ENCODE assay signal across 8 cellular contexts in the genomic region with DNA sequence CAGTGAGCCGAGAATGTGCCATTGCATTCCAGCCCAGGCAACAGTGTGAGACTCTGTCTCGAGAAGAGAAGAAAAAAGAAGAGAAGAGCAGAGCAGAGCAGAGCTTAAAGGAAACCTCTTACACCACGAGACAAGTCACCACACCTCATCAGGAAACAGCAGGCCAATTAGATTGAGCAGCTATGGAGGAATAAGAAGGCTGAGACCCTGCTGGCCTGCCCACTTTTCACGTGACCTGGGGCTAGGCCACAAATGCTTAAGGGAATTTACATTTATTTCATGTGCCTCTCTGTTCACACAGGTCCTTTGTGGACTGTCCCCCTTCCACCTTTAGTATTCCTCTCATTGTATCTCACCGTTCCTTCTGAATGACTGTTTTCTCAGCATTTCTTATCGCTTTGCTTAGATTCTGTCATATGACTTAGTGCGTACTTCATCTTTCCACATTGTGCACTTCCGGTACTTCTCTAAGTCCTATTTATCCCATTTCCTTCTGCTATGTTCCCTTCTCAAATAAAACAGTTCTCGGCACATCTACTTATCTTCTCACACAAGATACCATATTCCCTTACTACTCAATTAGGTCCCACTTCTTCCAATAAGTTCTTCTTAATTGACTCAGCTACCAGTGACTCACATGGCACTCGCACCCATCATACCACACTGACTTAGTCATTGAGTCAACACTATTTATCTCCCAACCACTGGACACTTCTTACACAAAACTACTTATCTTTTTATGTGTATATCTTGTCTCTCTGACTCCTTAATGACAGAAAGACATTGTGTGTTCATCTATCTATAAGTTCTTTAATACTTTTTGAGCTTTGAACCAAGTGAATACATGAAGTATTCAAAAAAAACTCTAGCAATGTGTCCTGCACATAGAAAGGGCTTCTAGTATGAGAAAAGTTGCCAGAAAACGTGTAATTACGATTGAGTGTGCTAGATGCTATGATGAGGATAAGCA. TPM values are rescaled to one million over a fixed set of nuclear protein-coding genes. Genes with fewer than 3 reads are reported as not detected.
DNase-seq lines count a peak whose midpoint lies in the region; ATAC-seq, FAIRE-seq and TF ChIP-seq lines count a peak whose summit lies in the region.

No MANE protein-coding gene starts in this region.

- H3K36me3 Mint-ChIP-seq in chondrocyte (ENCODE audit: low read depth) (peaks cover 1% of the 10 kb centered on the region), immature natural killer cell (peaks cover 0 to 7% (median 4%) of the 10 kb centered on the region in 3 donors)

- peak overlapping the region; percentile 89 for H3K27ac Mint-ChIP-seq in chondrocyte (ENCODE audit: unreplicated experiment)
- H3K27ac Mint-ChIP-seq in immature natural killer cell: peak overlapping the region in 2 of 6 donors; percentile 0 to 17

- POLR2A ChIA-PET in HEK293T (lab: Yijun Ruan, JAX): no interaction called here

- H2AK5ac ChIP-seq in trophoblast cell (ENCODE audit: low read length): no peak overlapping the region

- no peak overlapping the region for H2AFZ ChIP-seq in trophoblast cell (ENCODE audit: insufficient read depth, low read length, poor library complexity)

- no peak overlapping the region for H2BK5ac ChIP-seq in trophoblast cell (ENCODE audit: low read depth, low read length, poor library complexity)

- peak overlapping the region; percentile 47 for H3K27ac ChIP-seq in trophoblast cell (ENCODE audit: low read depth, low read length)

- H2BK120ac ChIP-seq in trophoblast cell (ENCODE audit: insufficient read depth, low read length, poor library complexity): no peak overlapping the region

- peaks cover 0 to 4% of the 10 kb centered on the region in 2 experiments for H3K4me1 ChIP-seq in trophoblast cell (ENCODE audit: control insufficient read depth in 1 of 2, insufficient read depth in 2 of 2, low read length in 2 of 2)

- no peaks in the 10 kb centered on the region for H3K27me3 ChIP-seq in trophoblast cell (ENCODE audit: insufficient read depth, low read length)

- no peak overlapping the region for H4K12ac ChIP-seq in trophoblast cell (ENCODE audit: low read depth, low read length)

- DNase-seq in RKO (ENCODE audit: low spot score) (peak; percentile 90), chondrocyte (ENCODE audit: low spot score) (no peak), trophoblast cell (peak; percentile 55 to 73), HEK293T (ENCODE audit: extremely low spot score) (no peak), immature natural killer cell (no peak), NCI-H1694 (lab: John Stamatoyannopoulos, UW) (no peak)

- peak overlapping the region; percentile 76 for H2BK12ac ChIP-seq in trophoblast cell (ENCODE audit: low read length)

- no peak overlapping the region for H3K18ac ChIP-seq in trophoblast cell (ENCODE audit: low read length)

- H3K9ac ChIP-seq in trophoblast cell (ENCODE audit: low read length): no peak overlapping the region

- peaks cover 4% of the 10 kb centered on the region for H3K79me1 ChIP-seq in trophoblast cell (ENCODE audit: low read length)

- no CpG with 5 or more reads among the region's 12 CpGs for WGBS in trophoblast cell (ENCODE audit: extremely low coverage, insufficient coverage, insufficient read length)

- H3K4me1 Mint-ChIP-seq in chondrocyte (ENCODE audit: low read depth) (peaks cover 32% of the 10 kb centered on the region), immature natural killer cell (peaks cover 1 to 13% of the 10 kb centered on the region in 2 donors)

- H3K27me3 Mint-ChIP-seq in chondrocyte (ENCODE audit: low read depth): no peaks in the 10 kb centered on the region
- no peaks in the 10 kb centered on the region for H3K27me3 Mint-ChIP-seq in immature natural killer cell (ENCODE audit: low read depth in 3 of 3)

- H3K79me2 ChIP-seq in trophoblast cell (ENCODE audit: control insufficient read depth, insufficient read depth, low read length, poor library complexity): no peaks in the 10 kb centered on the region

- no peak overlapping the region for H3K4me3 ChIP-seq in trophoblast cell (ENCODE audit: low read depth, low read length)

- peak; percentile 60 for FAIRE-seq in G401.6 (lab: Jason Lieb, UNC)

- H4K8ac ChIP-seq in trophoblast cell (ENCODE audit: low read depth, low read length): no peak overlapping the region

- H4K91ac ChIP-seq in trophoblast cell (ENCODE audit: low read depth, low read length): no peak overlapping the region

- no peak overlapping the region for H3K4me2 ChIP-seq in trophoblast cell (ENCODE audit: low read length)

- H3K9me3 ChIP-seq in trophoblast cell (ENCODE audit: insufficient read depth, low read depth, low read length): no peaks in the 10 kb centered on the region

- H3K4me3 Mint-ChIP-seq in chondrocyte (ENCODE audit: unreplicated experiment): peak overlapping the region; percentile 6
- H3K4me3 Mint-ChIP-seq in immature natural killer cell: no peak overlapping the region

- H3K14ac ChIP-seq in trophoblast cell (ENCODE audit: low read length): no peak overlapping the region

- no peak for TF ChIP-seq CTCF in chondrocyte (IDR thresholded peaks at IDR 0.05)

- no peak for ATAC-seq in GM18907 (IDR thresholded peaks at IDR 0.05; ENCODE audit: unreplicated experiment)

- H3K23ac ChIP-seq in trophoblast cell (ENCODE audit: low read length): no peak overlapping the region

- H3K9me3 Mint-ChIP-seq in chondrocyte (ENCODE audit: low read depth) (no peaks in the 10 kb centered on the region), immature natural killer cell (no peaks in the 10 kb centered on the region)

- CTCF ChIA-PET in HEK293T (lab: Yijun Ruan, JAX): no interaction called here

- no peaks in the 10 kb centered on the region for H3K36me3 ChIP-seq in trophoblast cell (ENCODE audit: control insufficient read depth in 1 of 2, insufficient read depth in 2 of 2, low read length in 2 of 2)

- no peak overlapping the region for H3K4ac ChIP-seq in trophoblast cell (ENCODE audit: low read depth, low read length)

TF ChIP-seq in HEK293T, 16 proteins besides CTCF, POLR2A, EP300 and RAD21:
- TF ChIP-seq FOXA1 (IDR thresholded peaks at IDR 0.05): no peak
- no peak for TF ChIP-seq SUZ12 (IDR thresholded peaks at IDR 0.05)
- no peak for TF ChIP-seq FOXK2 (IDR thresholded peaks at IDR 0.05)
- no peak for TF ChIP-seq L3MBTL2 (conservative IDR thresholded peaks at IDR 0.05)
- TF ChIP-seq NFRKB (IDR thresholded peaks at IDR 0.05): no peak
- TF ChIP-seq PKNOX1 (IDR thresholded peaks at IDR 0.05): no peak
- TF ChIP-seq BHLHE40 (IDR thresholded peaks at IDR 0.05; ENCODE audit: borderline replicate concordance): no peak
- no peak for TF ChIP-seq HDGF (IDR thresholded peaks at IDR 0.05; ENCODE audit: borderline replicate concordance)
- no peak for TF ChIP-seq ARNT (IDR thresholded peaks at IDR 0.05)
- no peak for TF ChIP-seq ELF4 (IDR thresholded peaks at IDR 0.05)
- TF ChIP-seq SP1 (IDR thresholded peaks at IDR 0.05): no peak
- TF ChIP-seq FOXM1 (IDR thresholded peaks at IDR 0.05; ENCODE audit: borderline replicate concordance): no peak
- TF ChIP-seq TARDBP (IDR thresholded peaks at IDR 0.05): no peak
- no peak for TF ChIP-seq CTBP1 (IDR thresholded peaks at IDR 0.05; ENCODE audit: borderline replicate concordance)
- no peak for TF ChIP-seq ZNF384 (IDR thresholded peaks at IDR 0.05)
- TF ChIP-seq LEF1 (IDR thresholded peaks at IDR 0.05; ENCODE audit: borderline replicate concordance): no peak

RNA-seq across cellular contexts. Expression of gene CUL4B, which starts 11.0 kb away (rescaled TPM):
- 41.5 to 55.7 TPM (median 44.1 TPM) in 3 replicates for total RNA-seq in chondrocyte
- polyA plus RNA-seq in trophoblast cell (2013): 26.7 and 26.9 TPM in 2 replicates
- 10 to 100 TPM; 16.8 to 28.7 (median 17.0) TPM for polyA plus RNA-seq in immature natural killer cell

RNA-seq across cellular contexts. Expression of gene MCTS1, which starts 54.1 kb away (rescaled TPM):
- 28.8 to 46.1 TPM (median 30.2 TPM) in 3 replicates for total RNA-seq in chondrocyte
- polyA plus RNA-seq in trophoblast cell (2013): 51.2 and 51.4 TPM in 2 replicates
- 10 to 100 TPM; 64.7 to 80.5 (median 70.3) TPM for polyA plus RNA-seq in immature natural killer cell

Comparison
In these comparisons a context has a peak if more than half of its experiments do, and no peak if none do; other contexts are left out.
1. DNase-seq: peak in RKO (single experiment) and trophoblast cell (2 of 2); none in chondrocyte (single experiment), HEK293T (single experiment), immature natural killer cell (0 of 3) and NCI-H1694 (single experiment).